24 cellular contexts compared by ENCODE assay signal in genomic region chr3:149809694-149810093, GRCh38. TPM values are rescaled to one million over a fixed set of nuclear protein-coding genes. Genes with fewer than 3 reads are reported as not detected.
DNase-seq lines count a peak whose midpoint lies in the region; ATAC-seq, FAIRE-seq and TF ChIP-seq lines count a peak whose summit lies in the region.
"Had no signal": no experiment of that assay in that cellular context is flagged by ENCODE, and none has a peak within 500 bp of the region (broad histone marks: within the 10 kb centered on the region; RNA-seq: fewer than 3 reads in every experiment).

No MANE protein-coding gene starts in this region.

- peak overlapping the region; percentile 27 for H3K9ac ChIP-seq in mesenchymal stem cell (ENCODE audit: low read length)

- DNase-seq in A673 (ENCODE audit: low spot score), result peak; percentile 5
- DNase-seq in H54 (ENCODE audit: insufficient read length, low spot score), result no peak
- peak in 1 of 2 experiments; percentile 60 for DNase-seq in PC-9
- no peak for DNase-seq in mesenchymal stem cell
- DNase-seq in NCI-H748 (lab: John Stamatoyannopoulos, UW; ENCODE audit: unreplicated experiment), result no peak
- DNase-seq in iPS-NIHi11 (ENCODE audit: low spot score), result no peak
- DNase-seq in NCI-H82 treated with DMSO at 0.1 percent for 48 hours (lab: John Stamatoyannopoulos, UW; ENCODE audit: unreplicated experiment), result no peak
- DNase-seq: C1 segment of cervical spinal cord, H7, NCI-H1092, NCI-H1436, NCI-H187 treated with DMSO at 0.1 percent for 48 hours, NCI-H2107, NCI-H774, OCI-M1 had no signal

- peak; percentile 57 for FAIRE-seq in H54 (lab: Jason Lieb, UNC)
- FAIRE-seq: HepG2, K562 had no signal

- H3K27me3 ChIP-seq in A673 (replicated peaks; ENCODE audit: insufficient read depth, low read depth, low read length, poor library complexity), result no peaks in the 10 kb centered on the region
- H3K27me3 ChIP-seq in PC-9 (ENCODE audit: insufficient read depth, low read depth), result no peaks in the 10 kb centered on the region
- no peaks in the 10 kb centered on the region for H3K27me3 ChIP-seq in mesenchymal stem cell (ENCODE audit: control insufficient read depth in 1 of 2, insufficient read depth in 1 of 2, low read length in 2 of 2)
- H3K27me3 ChIP-seq: SJSA1 had no signal

- H2BK120ac ChIP-seq in mesenchymal stem cell (ENCODE audit: low read depth, low read length), result no peak overlapping the region

- H3K9me3 ChIP-seq in A673 (ENCODE audit: low read depth, low read length, poor library complexity, severe bottlenecking) (no peaks in the 10 kb centered on the region), PC-9 (ENCODE audit: insufficient read depth, low read depth) (no peaks in the 10 kb centered on the region), mesenchymal stem cell (ENCODE audit: control insufficient read depth, low read length) (no peaks in the 10 kb centered on the region)
- H3K9me3 ChIP-seq: SJSA1 had no signal

- peaks cover 23% of the 10 kb centered on the region for H3F3A ChIP-seq in PC-9 (ENCODE audit: insufficient read depth, low read depth)

- no peak overlapping the region for H4K91ac ChIP-seq in mesenchymal stem cell (ENCODE audit: low read length)

- intact Hi-C loops in A673 (cut with micrococcal nuclease; ENCODE audit: unreplicated experiment), result loop anchor here (5.0 kb wide), 1 partner anchor 42 kb away; no protein-coding TSS in a partner anchor
- intact Hi-C loops in PC-9 (cut with micrococcal nuclease; ENCODE audit: unreplicated experiment), result loop anchor here (2.0 to 5.0 kb wide), 3 partner anchors 57 to 297 kb away; partner anchors contain the start of genes COMMD2 and WWTR1

- H3K4me3 ChIP-seq in A673 (ENCODE audit: low read depth, low read length, poor library complexity, severe bottlenecking) (no peak overlapping the region), PC-9 (no peak overlapping the region), mesenchymal stem cell (ENCODE audit: insufficient read depth in 1 of 2, low read depth in 1 of 2, low read length in 2 of 2) (no peak overlapping the region)
- H3K4me3 ChIP-seq: K562, SJSA1 had no signal

- POLR2A ChIA-PET in A673 (lab: Charles Lee; ENCODE audit: low non-redundant PET) (no interaction called here), PC-9 (lab: Charles Lee; ENCODE audit: unreplicated experiment) (no interaction called here)

- no peak overlapping the region for H3K4ac ChIP-seq in mesenchymal stem cell (ENCODE audit: low read depth in 1 of 2, low read length in 2 of 2)

- no peaks in the 10 kb centered on the region for H3K9me2 ChIP-seq in PC-9 (ENCODE audit: insufficient read depth)

- H2AFZ ChIP-seq in PC-9 (no peak overlapping the region), mesenchymal stem cell (ENCODE audit: low read depth, low read length) (no peak overlapping the region)

- H3K36me3 ChIP-seq in A673 (ENCODE audit: insufficient read depth, low read length, poor library complexity, severe bottlenecking) (no peaks in the 10 kb centered on the region), PC-9 (ENCODE audit: low read depth) (no peaks in the 10 kb centered on the region), mesenchymal stem cell (ENCODE audit: control insufficient read depth in 1 of 2, insufficient read depth in 2 of 2, low read depth in 1 of 2, low read length in 2 of 2) (no peaks in the 10 kb centered on the region)
- H3K36me3 ChIP-seq: SJSA1 had no signal

- no peak overlapping the region for H3K14ac ChIP-seq in mesenchymal stem cell (ENCODE audit: low read length in 2 of 2)

- no peak for TF ChIP-seq POLR2A in H54 (IDR thresholded peaks at IDR 0.05; ENCODE audit: low read depth, low read length)

- H3K4me2 ChIP-seq in PC-9 (peak overlapping the region; percentile 23; the same call in 1 of the 2 replicates), mesenchymal stem cell (ENCODE audit: low read length, poor library complexity, severe bottlenecking) (no peak overlapping the region)

- no peak overlapping the region for H2BK5ac ChIP-seq in mesenchymal stem cell (ENCODE audit: low read depth, low read length, poor library complexity, severe bottlenecking)

- ATAC-seq in HG02798 (IDR thresholded peaks at IDR 0.05; ENCODE audit: poor library complexity, unreplicated experiment), result no peak
- ATAC-seq: HepG2, K562, Right ventricle myocardium inferior had no signal

- no peak overlapping the region for H2BK12ac ChIP-seq in mesenchymal stem cell (ENCODE audit: low read length in 2 of 2)

- H2AK5ac ChIP-seq in mesenchymal stem cell (ENCODE audit: low read length, severe bottlenecking), result no peak overlapping the region

- H2BK15ac ChIP-seq in mesenchymal stem cell (ENCODE audit: low read depth, poor library complexity, severe bottlenecking), result no peak overlapping the region

- H3K79me1 ChIP-seq in mesenchymal stem cell (replicated peaks; ENCODE audit: low read length, poor library complexity, severe bottlenecking), result no peaks in the 10 kb centered on the region

- CTCF ChIA-PET in A673 (lab: Charles Lee), result no interaction called here
- CTCF ChIA-PET in PC-9 (lab: Charles Lee), result interaction anchor here (0.7 to 2.9 kb wide), 2 partner anchors 43 to 143 kb away, joined by 3 to 56 read pairs; no protein-coding TSS in a partner anchor

- TF ChIP-seq CTCF in A673 (conservative IDR thresholded peaks at IDR 0.05; ENCODE audit: low read depth, low read length) (no peak), PC-9 (conservative IDR thresholded peaks at IDR 0.05) (no peak)

- H4K20me1 ChIP-seq in PC-9 (ENCODE audit: insufficient read depth), result peaks cover 8% of the 10 kb centered on the region

- H3K27ac ChIP-seq in A673 (ENCODE audit: low read depth, low read length, poor library complexity, severe bottlenecking) (no peak overlapping the region), PC-9 (no peak overlapping the region), mesenchymal stem cell (ENCODE audit: low read length, poor library complexity, severe bottlenecking) (no peak overlapping the region)
- H3K27ac ChIP-seq: 22Rv1, HL-60, SJSA1 had no signal

- H3K18ac ChIP-seq in mesenchymal stem cell (ENCODE audit: low read depth in 1 of 2, low read length in 2 of 2), result no peak overlapping the region

- H3K4me1 ChIP-seq in A673 (ENCODE audit: insufficient read depth, low read length, poor library complexity, severe bottlenecking), result peaks cover 15% of the 10 kb centered on the region
- peaks cover 20% of the 10 kb centered on the region for H3K4me1 ChIP-seq in PC-9 (replicated peaks; ENCODE audit: insufficient read depth)
- peaks cover 4% of the 10 kb centered on the region for H3K4me1 ChIP-seq in mesenchymal stem cell (ENCODE audit: control insufficient read depth, insufficient read depth, low read depth, low read length)

- H3K23ac ChIP-seq in mesenchymal stem cell (ENCODE audit: low read length in 2 of 2), result no peak overlapping the region

- no TSS peak for BruUV-seq in A673 (replicated peaks; lab: Mats Ljungman, UMichigan)
- no TSS peak for BruUV-seq in PC-9 (replicated peaks; lab: Mats Ljungman, UMichigan)

- H3K79me2 ChIP-seq in PC-9 (ENCODE audit: low read depth), result peaks cover 16% of the 10 kb centered on the region

- no peak overlapping the region for H4K8ac ChIP-seq in mesenchymal stem cell (ENCODE audit: low read length)

RNA-seq across cellular contexts. Expression of gene RNF13, which starts 3.3 kb away (rescaled TPM):
- 21.7 and 23.0 TPM in 2 replicates for total RNA-seq in A673 (2021)
- 40.1 and 65.0 TPM in 2 replicates for total RNA-seq in PC-9 (2021)
- 80.8 TPM for polyA plus RNA-seq in mesenchymal stem cell (2013, experiment 1 of 2)
- 80.6 TPM for polyA plus RNA-seq in mesenchymal stem cell (2013, experiment 2 of 2)

RNA-seq across cellular contexts. Expression of gene ANKUB1, which starts 17.3 kb away (rescaled TPM):
- total RNA-seq in A673 (2021), result not detected in 2 replicates
- total RNA-seq in PC-9 (2021), result not detected in 2 replicates
- not detected for polyA plus RNA-seq in mesenchymal stem cell (2013, experiment 1 of 2)
- not detected for polyA plus RNA-seq in mesenchymal stem cell (2013, experiment 2 of 2)
- total RNA-seq: H7, HepG2, HT-29, K562, NCI-H460, Right ventricle myocardium inferior, SJSA1 had no signal
- polyA plus RNA-seq: HepG2, K562 had no signal

RNA-seq across cellular contexts. Expression of gene COMMD2, which starts 57.4 kb away (rescaled TPM):
- total RNA-seq in A673 (2021), result 51.6 and 51.9 TPM in 2 replicates
- total RNA-seq in PC-9 (2021), result 58.2 and 74.7 TPM in 2 replicates
- polyA plus RNA-seq in mesenchymal stem cell (2013, experiment 1 of 2), result 24.2 TPM
- polyA plus RNA-seq in mesenchymal stem cell (2013, experiment 2 of 2), result 24.8 TPM
